8 cellular contexts compared by ENCODE assay signal in the genomic region with DNA sequence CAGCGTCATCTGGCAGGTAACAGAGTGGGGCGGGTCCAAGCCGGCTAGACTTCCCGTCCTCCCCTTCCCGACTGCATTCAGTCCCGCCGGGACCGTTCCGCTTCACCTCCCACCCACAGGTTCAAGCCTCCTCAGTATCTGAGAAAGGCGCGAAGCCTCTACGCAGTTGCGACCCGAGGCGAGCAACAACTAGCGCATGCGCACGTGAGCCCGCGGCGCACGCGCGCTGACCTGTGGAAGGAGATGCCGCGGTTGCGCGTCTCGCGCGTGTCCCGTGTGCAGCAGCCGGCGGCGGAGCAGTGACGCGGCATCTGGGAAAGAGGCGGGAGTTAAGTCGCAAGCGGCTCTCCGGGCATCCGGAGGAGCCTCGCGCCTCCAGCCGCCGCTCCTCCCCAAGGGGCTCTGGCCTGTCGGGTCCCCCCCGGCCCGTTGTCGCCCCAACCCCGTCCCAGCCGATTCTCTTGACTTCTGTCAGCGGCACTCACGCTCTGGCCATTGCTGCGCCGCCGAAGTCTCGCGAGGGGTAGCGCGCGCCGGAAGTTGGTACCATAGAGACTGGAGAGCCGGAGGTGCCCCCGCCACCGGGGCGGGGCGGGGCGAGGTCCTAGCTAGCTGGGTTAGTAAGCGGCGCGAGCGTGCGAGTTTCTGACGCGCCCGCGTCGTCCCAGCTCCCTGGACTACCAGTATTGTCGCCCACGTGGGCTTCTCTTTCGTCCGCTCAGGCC. TPM values are rescaled to one million over a fixed set of nuclear protein-coding genes. Genes with fewer than 3 reads are reported as not detected.
DNase-seq lines count a peak whose midpoint lies in the region; ATAC-seq and TF ChIP-seq lines count a peak whose summit lies in the region.

A gene with protein sequence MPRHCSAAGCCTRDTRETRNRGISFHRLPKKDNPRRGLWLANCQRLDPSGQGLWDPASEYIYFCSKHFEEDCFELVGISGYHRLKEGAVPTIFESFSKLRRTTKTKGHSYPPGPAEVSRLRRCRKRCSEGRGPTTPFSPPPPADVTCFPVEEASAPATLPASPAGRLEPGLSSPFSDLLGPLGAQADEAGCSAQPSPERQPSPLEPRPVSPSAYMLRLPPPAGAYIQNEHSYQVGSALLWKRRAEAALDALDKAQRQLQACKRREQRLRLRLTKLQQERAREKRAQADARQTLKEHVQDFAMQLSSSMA (minus strand): TSS at position 518 of the 725 bp plus-strand sequence. CDS start 207 bp downstream, at position 311.

- ATAC-seq in GM21619 (IDR thresholded peaks at IDR 0.05; ENCODE audit: unreplicated experiment), result peak; percentile 79
- peak; percentile 95 for ATAC-seq in mucosa of descending colon

- no peak for TF ChIP-seq CTCF in epithelial cell of esophagus (IDR thresholded peaks at IDR 0.05; ENCODE audit: insufficient read depth, low read depth, low read length, missing control alignments)
- TF ChIP-seq CTCF in mucosa of descending colon (IDR thresholded peaks at IDR 0.05), result no peak

- H3K9me3 ChIP-seq in mucosa of descending colon, result no peaks in the 10 kb centered on the region

- TF ChIP-seq RAD21 in Ishikawa (IDR thresholded peaks at IDR 0.05; ENCODE audit: low read depth), result no peak

- intact Hi-C loops in mucosa of descending colon (cut with DNase I, micrococcal nuclease), result no loop called here

- H3K4me3 ChIP-seq in epithelial cell of esophagus (ENCODE audit: low read length) (peak within 1 kb of the TSS; percentile 82), mucosa of descending colon (peak within 1 kb of the TSS; percentile 67)

- peak; percentile 10; the same call in 1 of the 2 replicates for TF ChIP-seq EP300 in Ishikawa (IDR thresholded peaks at IDR 0.05; ENCODE audit: borderline replicate concordance)

- DNase-seq in DMS153 treated with DMSO at 0.1 percent for 48 hours (lab: John Stamatoyannopoulos, UW; ENCODE audit: unreplicated experiment) (peak; percentile 94), OCI-M2 (lab: John Stamatoyannopoulos, UW; ENCODE audit: unreplicated experiment) (peak; percentile 70), activated T-cell treated with anti-CD3 and anti-CD28 coated beads for 4 hours (peak; percentile 95), epithelial cell of esophagus (ENCODE audit: low read depth) (peak; percentile 97), mucosa of descending colon (peak; percentile 98 to 99 (median 98))
- peak; percentile 92 to 93 for DNase-seq in stimulated activated CD8-positive, alpha-beta memory T cell treated with anti-CD3 and anti-CD28 coated beads, Interleukin-4, amount 100 ng/mL, for 1 hour (ENCODE audit: low read depth in 2 of 2, low spot score in 1 of 2)

- H3K4me1 ChIP-seq in mucosa of descending colon (ENCODE audit: low read depth), result peaks cover 30% of the 10 kb centered on the region

- no peaks in the 10 kb centered on the region for H3K36me3 ChIP-seq in mucosa of descending colon (ENCODE audit: low read depth)

TF ChIP-seq in Ishikawa, 13 proteins besides CTCF, POLR2A, EP300 and RAD21:
- TF ChIP-seq CEBPB (IDR thresholded peaks at IDR 0.05), result no peak
- no peak for TF ChIP-seq EGR1 (IDR thresholded peaks at IDR 0.05)
- TF ChIP-seq YY1 (IDR thresholded peaks at IDR 0.05; ENCODE audit: low read depth), result peak; percentile 83
- peak; percentile 43; the same call in 1 of the 2 replicates for TF ChIP-seq CREB1 (IDR thresholded peaks at IDR 0.05; ENCODE audit: low read depth)
- TF ChIP-seq, protein P1, sequence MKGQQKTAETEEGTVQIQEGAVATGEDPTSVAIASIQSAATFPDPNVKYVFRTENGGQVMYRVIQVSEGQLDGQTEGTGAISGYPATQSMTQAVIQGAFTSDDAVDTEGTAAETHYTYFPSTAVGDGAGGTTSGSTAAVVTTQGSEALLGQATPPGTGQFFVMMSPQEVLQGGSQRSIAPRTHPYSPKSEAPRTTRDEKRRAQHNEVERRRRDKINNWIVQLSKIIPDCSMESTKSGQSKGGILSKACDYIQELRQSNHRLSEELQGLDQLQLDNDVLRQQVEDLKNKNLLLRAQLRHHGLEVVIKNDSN (IDR thresholded peaks at IDR 0.05), result peak; percentile 81
- no peak for TF ChIP-seq TEAD4 (IDR thresholded peaks at IDR 0.05)
- no peak; the same call in 1 of the 2 replicates for TF ChIP-seq NFIC (IDR thresholded peaks at IDR 0.05)
- no peak for TF ChIP-seq ZBTB7A (IDR thresholded peaks at IDR 0.05; ENCODE audit: low read depth)
- TF ChIP-seq, protein P2, sequence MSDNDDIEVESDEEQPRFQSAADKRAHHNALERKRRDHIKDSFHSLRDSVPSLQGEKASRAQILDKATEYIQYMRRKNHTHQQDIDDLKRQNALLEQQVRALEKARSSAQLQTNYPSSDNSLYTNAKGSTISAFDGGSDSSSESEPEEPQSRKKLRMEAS (IDR thresholded peaks at IDR 0.05), result peak; percentile 99
- TF ChIP-seq TCF12 (IDR thresholded peaks at IDR 0.05; ENCODE audit: low read depth), result no peak; the same call in none of the 2 replicates
- TF ChIP-seq REST (IDR thresholded peaks at IDR 0.05; ENCODE audit: low read depth), result peak; percentile 23; the same call in 1 of the 2 replicates
- peak; percentile 18; the same call in 1 of the 2 replicates for TF ChIP-seq FOXM1 (IDR thresholded peaks at IDR 0.05; ENCODE audit: borderline replicate concordance, low read depth)
- TF ChIP-seq TAF1 (IDR thresholded peaks at IDR 0.05; ENCODE audit: low read depth), result peak; percentile 98

RNA-seq across cellular contexts. Expression of the gene that starts here (rescaled TPM):
- 10 to 100 TPM; 16.8 to 27.8 (median 19.8) TPM for total RNA-seq in mucosa of descending colon

Comparison
In these comparisons a context has a peak if more than half of its experiments do, and no peak if none do; other contexts are left out.
1. Peak in every context shown above with its lines: DNase-seq, ATAC-seq and H3K4me3 ChIP-seq.